Comparison of ENCODE assay signal across 9 cellular contexts in the genomic region with DNA sequence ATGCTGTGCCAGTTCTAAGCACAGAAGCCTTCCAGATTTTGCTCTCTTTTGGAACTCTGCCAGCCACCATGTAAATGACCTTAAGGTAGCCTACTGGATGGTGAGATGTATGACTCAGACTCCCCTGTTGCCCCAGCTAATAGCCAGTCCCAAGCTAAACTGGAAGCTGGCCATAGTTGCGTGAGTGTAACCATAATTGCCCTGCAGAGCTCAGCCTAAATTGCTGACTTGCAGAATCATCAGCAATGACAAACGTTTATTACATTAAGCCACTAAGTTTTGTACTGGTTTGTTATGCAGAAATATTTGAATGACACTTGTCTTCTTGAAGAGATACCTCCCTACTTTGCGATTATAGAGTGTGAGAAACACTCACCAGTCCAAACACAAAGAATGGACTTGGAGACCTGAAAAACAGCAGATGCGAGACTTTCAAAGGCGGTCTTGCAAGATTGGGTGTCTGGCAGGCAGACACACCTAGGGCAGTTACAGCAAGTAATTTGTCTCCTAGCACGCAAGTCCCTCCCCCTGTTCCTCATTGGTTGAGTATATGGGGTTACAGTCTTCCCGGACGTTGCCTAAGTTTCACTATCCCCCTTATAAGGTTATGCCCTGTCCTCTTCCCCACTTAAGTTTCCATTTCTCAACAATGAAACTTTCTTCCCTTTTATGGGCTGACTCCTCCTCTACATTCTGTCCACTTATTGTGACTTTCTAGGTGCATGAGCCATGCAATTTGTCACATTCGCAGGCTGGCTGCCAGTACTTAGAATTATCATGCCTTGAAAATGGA.
DNase-seq lines count a peak whose midpoint lies in the region; ATAC-seq and TF ChIP-seq lines count a peak whose summit lies in the region.
"Had no signal": no experiment of that assay in that cellular context is flagged by ENCODE, and none has a peak within 500 bp of the region (broad histone marks: within the 10 kb centered on the region; RNA-seq: fewer than 3 reads in every experiment).

No MANE protein-coding gene starts in this region.

- peak overlapping the region; percentile 82 for H3K27ac Mint-ChIP-seq in type B pancreatic cell
- no peak overlapping the region for H3K27ac Mint-ChIP-seq in activated naive CD4-positive, alpha-beta T cell treated with anti-CD3 and anti-CD28 coated beads, Interleukin-2, amount 50 U/mL, for 72 hours

- TF ChIP-seq POLR2A in testis (IDR thresholded peaks at IDR 0.05), result no peak

- H3K4me3 Mint-ChIP-seq in type B pancreatic cell, result peak overlapping the region; percentile 35

- no peak overlapping the region for H3K4me3 ChIP-seq in testis

- peak; percentile 62 for DNase-seq in NK-92 treated with Interleukin-12 subunit alpha and Interleukin-12 subunit beta, amount 100 ng/mL, for 24 hours (lab: John Stamatoyannopoulos, UW)
- DNase-seq in NK-92 (lab: John Stamatoyannopoulos, UW; ENCODE audit: unreplicated experiment) (no peak), RPMI8226 (peak; percentile 99), cardiac septum (ENCODE audit: low spot score) (peak; percentile 78), type B pancreatic cell (ENCODE audit: extremely low spot score, unreplicated experiment) (no peak), testis (no peak)
- no peak for DNase-seq in activated naive CD4-positive, alpha-beta T cell treated with anti-CD3 and anti-CD28 coated beads, Interleukin-2, amount 50 U/mL, for 72 hours (ENCODE audit: low spot score in 2 of 2)

- H3K27me3 ChIP-seq in testis, result no peaks in the 10 kb centered on the region

- H3K9me3 Mint-ChIP-seq in type B pancreatic cell, result peaks cover 21% of the 10 kb centered on the region
- peaks cover 0 to 13% of the 10 kb centered on the region in 2 donors for H3K9me3 Mint-ChIP-seq in activated naive CD4-positive, alpha-beta T cell treated with anti-CD3 and anti-CD28 coated beads, Interleukin-2, amount 50 U/mL, for 72 hours

- no peaks in the 10 kb centered on the region for H3K4me1 ChIP-seq in testis

- TF ChIP-seq CTCF in type B pancreatic cell (conservative IDR thresholded peaks at IDR 0.05), result no peak
- TF ChIP-seq CTCF in testis (IDR thresholded peaks at IDR 0.05), result no peak

- intact Hi-C loops in cardiac septum (cut with DNase I) (no loop called here), testis (cut with DNase I; ENCODE audit: low total_unique reads) (no loop called here)

- peak; percentile 56 for ATAC-seq in HG02981 (IDR thresholded peaks at IDR 0.05; ENCODE audit: unreplicated experiment)
- no peak for ATAC-seq in activated naive CD4-positive, alpha-beta T cell treated with anti-CD3 and anti-CD28 coated beads, Interleukin-2, amount 50 U/mL, for 72 hours

- H3K9me3 ChIP-seq in testis, result no peaks in the 10 kb centered on the region

- 79 to 81% methylated on average over 9 of the region's 9 CpGs for WGBS in testis, 2 donors

- no peaks in the 10 kb centered on the region for H3K27me3 Mint-ChIP-seq in type B pancreatic cell

- peaks cover 35% of the 10 kb centered on the region for H3K4me1 Mint-ChIP-seq in type B pancreatic cell (ENCODE audit: unreplicated experiment)

- H3K27ac ChIP-seq in testis, result no peak overlapping the region
- H3K27ac ChIP-seq: C4-2B had no signal

- peaks cover 10% of the 10 kb centered on the region for H3K36me3 Mint-ChIP-seq in type B pancreatic cell
- peaks cover 4 to 6% of the 10 kb centered on the region in 2 donors for H3K36me3 Mint-ChIP-seq in activated naive CD4-positive, alpha-beta T cell treated with anti-CD3 and anti-CD28 coated beads, Interleukin-2, amount 50 U/mL, for 72 hours

- H3K36me3 ChIP-seq in testis (ENCODE audit: low read depth, missing control alignments), result no peaks in the 10 kb centered on the region

Comparison
In these comparisons a context has a peak if more than half of its experiments do, and no peak if none do; other contexts are left out.
1. DNase-seq: peak in NK-92 treated with Interleukin-12 subunit alpha and Interleukin-12 subunit beta, amount 100 ng/mL, for 24 hours (single experiment), RPMI8226 (single experiment) and cardiac septum (single experiment); none in NK-92 (single experiment), type B pancreatic cell (single experiment), testis (single experiment) and activated naive CD4-positive, alpha-beta T cell treated with anti-CD3 and anti-CD28 coated beads, Interleukin-2, amount 50 U/mL, for 72 hours (0 of 2).